Comparison of ENCODE assay signal across 13 cellular contexts in the genomic region with DNA sequence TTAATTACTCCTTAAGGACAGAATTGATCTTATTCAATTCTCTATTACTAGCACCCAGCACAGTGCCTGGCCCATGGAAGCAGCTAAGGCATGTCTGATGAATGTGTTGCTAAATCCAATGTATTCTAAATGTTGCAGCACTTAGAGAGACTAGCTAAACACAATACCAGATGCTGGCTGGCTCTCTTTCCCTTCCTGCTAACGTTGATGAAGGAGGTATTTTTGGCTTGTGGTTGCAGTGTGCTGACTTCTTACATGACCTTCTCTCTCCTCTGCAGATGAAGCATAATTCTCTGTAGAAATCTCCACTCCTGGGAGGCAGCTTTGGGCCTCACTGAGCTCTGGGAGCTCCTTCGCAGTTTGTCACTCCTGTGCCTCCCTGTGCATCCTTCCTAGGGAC.
DNase-seq lines count a peak whose midpoint lies in the region; FAIRE-seq and TF ChIP-seq lines count a peak whose summit lies in the region.
"Had no signal": no experiment of that assay in that cellular context is flagged by ENCODE, and none has a peak within 500 bp of the region (broad histone marks: within the 10 kb centered on the region; RNA-seq: fewer than 3 reads in every experiment).

No MANE protein-coding gene starts in this region.

- DNase-seq in GM12865 (ENCODE audit: low read depth) (peak; percentile 25), H54 (ENCODE audit: insufficient read length, low spot score) (no peak), MV-4-11 (lab: John Stamatoyannopoulos, UW) (peak; percentile 90), left ventricle myocardium inferior (no peak), D341Med (ENCODE audit: low spot score) (no peak), esophagus squamous epithelium (lab: John Stamatoyannopoulos, UW) (no peak), spleen (no peak)
- no peak for DNase-seq in activated CD4-positive, alpha-beta T cell treated with anti-CD3 and anti-CD28 coated beads for 1 hour
- DNase-seq: activated naive CD4-positive, alpha-beta T cell treated with Interleukin-2 at 50 U/mL for 16 hours; mammary epithelial cell; NCI-H1694; T-helper 1 cell had no signal

- H3K9me3 ChIP-seq in left ventricle myocardium inferior (replicated peaks): no peaks in the 10 kb centered on the region
- no peaks in the 10 kb centered on the region for H3K9me3 ChIP-seq in esophagus squamous epithelium
- no peaks in the 10 kb centered on the region for H3K9me3 ChIP-seq in spleen

- TF ChIP-seq POLR2A in H54 (IDR thresholded peaks at IDR 0.05; ENCODE audit: low read depth, low read length) (no peak), esophagus squamous epithelium (IDR thresholded peaks at IDR 0.05) (no peak), spleen (IDR thresholded peaks at IDR 0.05) (no peak)

- no peak overlapping the region for H3K4me3 ChIP-seq in GM12865 (ENCODE audit: low read depth, low read length)
- H3K4me3 ChIP-seq in left ventricle myocardium inferior: no peak overlapping the region
- H3K4me3 ChIP-seq in esophagus squamous epithelium: no peak overlapping the region
- H3K4me3 ChIP-seq in spleen: no peak overlapping the region

- TF ChIP-seq CTCF in GM12865 (IDR thresholded peaks at IDR 0.05; ENCODE audit: insufficient read depth, low read depth, low read length, missing control alignments) (no peak), left ventricle myocardium inferior (IDR thresholded peaks at IDR 0.05; ENCODE audit: borderline replicate concordance) (no peak), esophagus squamous epithelium (IDR thresholded peaks at IDR 0.05) (no peak), spleen (IDR thresholded peaks at IDR 0.05 in 8 of 11, conservative IDR thresholded peaks at IDR 0.05 in 3 of 11) (no peak)

- H3K4me1 ChIP-seq in left ventricle myocardium inferior: peaks cover 13% of the 10 kb centered on the region
- no peaks in the 10 kb centered on the region for H3K4me1 ChIP-seq in esophagus squamous epithelium
- H3K4me1 ChIP-seq in spleen: no peaks in the 10 kb centered on the region

- peak overlapping the region; percentile 49 for H3K27ac ChIP-seq in left ventricle myocardium inferior (replicated peaks)
- no peak overlapping the region for H3K27ac ChIP-seq in esophagus squamous epithelium
- no peak overlapping the region for H3K27ac ChIP-seq in spleen
- H3K27ac ChIP-seq: epithelial cell of prostate had no signal

- FAIRE-seq in H54 (lab: Jason Lieb, UNC): peak; percentile 71

- whole genome bisulfite sequencing in esophagus squamous epithelium, 2 donors: 50 to 54% methylated on average over 2 of the region's 2 CpGs
- WGBS in spleen, 5 donors: 38 to 50% (median 45%) methylated on average over 2 of the region's 2 CpGs

- H3K27me3 ChIP-seq in left ventricle myocardium inferior (ENCODE audit: low read depth) (no peaks in the 10 kb centered on the region), esophagus squamous epithelium (no peaks in the 10 kb centered on the region), spleen (replicated peaks in 1 of 7) (no peaks in the 10 kb centered on the region)

- intact Hi-C loops in left ventricle myocardium inferior (cut with micrococcal nuclease) (no loop called here), esophagus squamous epithelium (cut with DNase I) (no loop called here), spleen (cut with DNase I; ENCODE audit: low total_unique reads) (no loop called here)

- H3K36me3 ChIP-seq in left ventricle myocardium inferior (no peaks in the 10 kb centered on the region), esophagus squamous epithelium (no peaks in the 10 kb centered on the region), spleen (no peaks in the 10 kb centered on the region)

Comparison
In these comparisons a context has a peak if more than half of its experiments do, and no peak if none do; other contexts are left out.
1. DNase-seq: peak in GM12865 (single experiment) and MV-4-11 (single experiment); none in H54 (single experiment), left ventricle myocardium inferior (single experiment), activated CD4-positive, alpha-beta T cell treated with anti-CD3 and anti-CD28 coated beads for 1 hour (single experiment), D341Med (single experiment), esophagus squamous epithelium (single experiment) and spleen (single experiment).